Comparison of ENCODE assay signal across 29 cellular contexts in the genomic region with DNA sequence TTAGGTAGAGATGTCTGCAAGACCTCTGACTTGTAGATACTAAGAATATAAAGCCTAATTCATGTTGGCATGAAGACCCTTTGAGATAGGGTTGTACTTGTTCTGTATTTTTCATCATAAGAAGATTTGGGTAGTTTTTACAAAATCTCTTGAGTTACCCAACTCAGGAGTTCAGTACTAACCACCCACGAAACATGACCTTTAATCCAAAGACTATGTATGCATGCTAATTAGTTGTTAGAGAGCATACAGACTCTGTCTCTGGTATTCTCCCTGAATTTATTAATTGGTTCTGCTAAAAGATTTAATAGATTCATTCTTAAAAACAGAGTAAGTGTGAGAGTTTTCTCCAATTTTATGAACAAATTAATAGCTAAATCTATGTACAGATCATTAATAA. TPM values are rescaled to one million over a fixed set of nuclear protein-coding genes. Genes with fewer than 3 reads are reported as not detected.
"Had no signal": no experiment of that assay in that cellular context is flagged by ENCODE, and none has a peak within 500 bp of the region (broad histone marks: within the 10 kb centered on the region; RNA-seq: fewer than 3 reads in every experiment).

No MANE protein-coding gene starts in this region.

- DNase-seq: hippocampal formation; left cardiac atrium; left ventricle myocardium superior; lower lobe of right lung; mammary epithelial cell; mesenchymal stem cell; naive thymus-derived CD8-positive, alpha-beta T cell; nucleus accumbens; pancreas; posterior cingulate gyrus; right cardiac atrium; stimulated activated CD4-positive, alpha-beta T cell treated with anti-CD3 and anti-CD28 coated beads, Interleukin-12 subunit alpha, Interleukin-12 subunit beta, amount 100 ng/mL, for 4 hours; stimulated activated CD4-positive, alpha-beta T cell treated with anti-CD3 and anti-CD28 coated beads, Interleukin-15, amount 100 ng/mL, for 24 hours; stimulated activated CD4-positive, alpha-beta T cell treated with anti-CD3 and anti-CD28 coated beads, Interleukin-2, amount 100 ng/mL, for 24 hours; stimulated activated CD4-positive, alpha-beta T cell treated with anti-CD3 and anti-CD28 coated beads, Interleukin-4, amount 100 ng/mL, for 1 hour; stimulated activated naive CD4-positive, alpha-beta T cell treated with Interleukin-2 at 50 U/mL for 16 hours; stimulated activated naive CD8-positive, alpha-beta T cell treated with anti-CD3 and anti-CD28 coated beads, Interleukin-15, amount 100 ng/mL, for 72 hours; testis; thyroid gland; transverse colon; upper lobe of left lung had no signal

- H3K9me3 ChIP-seq: lower lobe of right lung, pancreas, prostate gland, testis, thyroid gland, transverse colon, upper lobe of left lung had no signal

- H3K4me1 ChIP-seq: lower lobe of right lung, pancreas, prostate gland, testis, thyroid gland, transverse colon, upper lobe of left lung had no signal

- FAIRE-seq: keratinocyte, pancreas, urothelium cell line had no signal

- H3K9me3 Mint-ChIP-seq: naive thymus-derived CD8-positive, alpha-beta T cell; nephron; neural crest cell; stimulated activated naive CD8-positive, alpha-beta T cell treated with anti-CD3 and anti-CD28 coated beads, Interleukin-15, amount 100 ng/mL, for 72 hours had no signal

- ATAC-seq: left cardiac atrium; left lobe of liver; left ventricle myocardium superior; lower lobe of right lung; naive thymus-derived CD8-positive, alpha-beta T cell; pancreas; right cardiac atrium; sciatic nerve; stimulated activated naive CD8-positive, alpha-beta T cell treated with anti-CD3 and anti-CD28 coated beads, Interleukin-15, amount 100 ng/mL, for 72 hours had no signal

- H3K27ac ChIP-seq: lower lobe of right lung, pancreas, prostate gland, skin epidermis, testis, thyroid gland, transverse colon, upper lobe of left lung had no signal

- H3K36me3 ChIP-seq: pancreas, prostate gland, thyroid gland had no signal

- H3K4me3 ChIP-seq: lower lobe of right lung, pancreas, prostate gland, skin epidermis, testis, thyroid gland, transverse colon, upper lobe of left lung had no signal

- H3K27me3 Mint-ChIP-seq: naive thymus-derived CD8-positive, alpha-beta T cell; stimulated activated naive CD8-positive, alpha-beta T cell treated with anti-CD3 and anti-CD28 coated beads, Interleukin-15, amount 100 ng/mL, for 72 hours had no signal

- H3K27ac Mint-ChIP-seq: nephron; stimulated activated naive CD8-positive, alpha-beta T cell treated with anti-CD3 and anti-CD28 coated beads, Interleukin-15, amount 100 ng/mL, for 72 hours had no signal

- H3K27me3 ChIP-seq: pancreas, testis, thyroid gland, transverse colon, upper lobe of left lung had no signal

- H3K4me3 Mint-ChIP-seq: naive thymus-derived CD8-positive, alpha-beta T cell; nephron; neural crest cell; stimulated activated naive CD8-positive, alpha-beta T cell treated with anti-CD3 and anti-CD28 coated beads, Interleukin-15, amount 100 ng/mL, for 72 hours had no signal

RNA-seq across cellular contexts. Expression of a gene that starts 17.0 kb away (rescaled TPM):
- polyA plus RNA-seq: keratinocyte had no signal
